ENCODE assay signal across 8 cellular contexts in the genomic region with DNA sequence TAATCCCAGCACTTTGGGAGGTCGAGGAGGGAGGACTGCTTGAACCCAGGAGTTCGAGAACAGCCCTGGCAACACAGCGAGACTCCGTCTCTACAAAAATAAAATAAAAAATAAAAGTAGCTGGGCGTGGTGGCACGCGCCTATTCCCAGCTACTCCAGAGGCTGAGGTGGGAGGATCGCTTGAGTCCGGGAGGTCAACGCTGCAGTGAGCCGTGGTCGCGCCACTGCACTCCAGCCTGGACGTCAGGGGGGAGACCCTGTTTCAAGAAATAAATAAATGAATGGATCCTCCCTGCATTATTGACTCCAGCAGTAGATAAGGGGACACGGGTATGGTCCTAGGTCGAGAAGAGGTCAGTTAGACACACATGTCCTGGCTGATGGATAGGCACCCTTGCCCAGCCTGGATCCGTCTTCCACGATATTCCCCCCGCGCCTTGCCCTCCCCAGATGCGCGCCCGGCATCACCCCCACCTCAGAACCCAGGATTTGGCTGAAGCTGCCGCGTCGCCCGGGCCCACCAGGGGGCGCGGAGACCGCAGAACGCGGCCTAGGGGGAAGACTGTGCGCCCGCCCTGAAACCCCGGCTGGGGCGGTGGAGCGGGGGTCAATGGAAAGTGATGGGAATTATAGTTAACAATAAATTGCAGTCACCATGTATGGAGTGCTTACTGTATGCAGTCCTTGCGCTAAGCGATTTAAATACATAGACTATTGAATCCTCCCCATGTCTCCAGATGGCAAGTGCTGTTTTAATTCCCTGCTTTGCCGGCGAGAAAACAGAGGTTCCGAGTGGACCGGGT.
DNase-seq lines count a peak whose midpoint lies in the region; ATAC-seq and TF ChIP-seq lines count a peak whose summit lies in the region.

No MANE protein-coding gene starts in this region.

- H2AFZ ChIP-seq in ACC112 (ENCODE audit: low read length, unreplicated experiment): peak overlapping the region; percentile 93

- H3K79me2 ChIP-seq in ACC112 (ENCODE audit: control insufficient read depth, insufficient read depth, low read length, unreplicated experiment): no peaks in the 10 kb centered on the region

- DNase-seq in NCI-H128 (lab: John Stamatoyannopoulos, UW; ENCODE audit: unreplicated experiment) (peak; percentile 51), T-helper 22 cell (ENCODE audit: low read depth) (peak; percentile 56), astrocyte of the cerebellum (ENCODE audit: low read depth) (no peak), hippocampal formation (lab: John Stamatoyannopoulos, UW) (peak; percentile 51 to 73), retina (peak; percentile 90)

- peak overlapping the region; percentile 98 for H3K27ac ChIP-seq in ACC112 (ENCODE audit: low read depth, low read length)

- peak; percentile 94 for TF ChIP-seq CTCF in astrocyte of the cerebellum (IDR thresholded peaks at IDR 0.05; ENCODE audit: low read depth, low read length, missing control alignments)

- ATAC-seq in GM18907 (IDR thresholded peaks at IDR 0.05; ENCODE audit: unreplicated experiment) (peak; percentile 35), HG03045 (IDR thresholded peaks at IDR 0.05; ENCODE audit: unreplicated experiment) (no peak)

- H3K4me3 ChIP-seq in ACC112 (ENCODE audit: low read depth, low read length) (peak overlapping the region; percentile 78), astrocyte of the cerebellum (ENCODE audit: low read depth, low read length) (peak overlapping the region; percentile 52)

- no peaks in the 10 kb centered on the region for H3K36me3 ChIP-seq in ACC112 (ENCODE audit: insufficient read depth, low read length)

- peaks cover 30% of the 10 kb centered on the region for H3K4me1 ChIP-seq in ACC112 (ENCODE audit: control insufficient read depth, insufficient read depth, low read length, unreplicated experiment)

- no peaks in the 10 kb centered on the region for H3K27me3 ChIP-seq in ACC112 (ENCODE audit: insufficient read depth, low read length)

- in situ Hi-C loops in astrocyte of the cerebellum (cut with HindIII; ENCODE audit: low sequenced_read_pairs): no loop called here
